In the genomic region with DNA sequence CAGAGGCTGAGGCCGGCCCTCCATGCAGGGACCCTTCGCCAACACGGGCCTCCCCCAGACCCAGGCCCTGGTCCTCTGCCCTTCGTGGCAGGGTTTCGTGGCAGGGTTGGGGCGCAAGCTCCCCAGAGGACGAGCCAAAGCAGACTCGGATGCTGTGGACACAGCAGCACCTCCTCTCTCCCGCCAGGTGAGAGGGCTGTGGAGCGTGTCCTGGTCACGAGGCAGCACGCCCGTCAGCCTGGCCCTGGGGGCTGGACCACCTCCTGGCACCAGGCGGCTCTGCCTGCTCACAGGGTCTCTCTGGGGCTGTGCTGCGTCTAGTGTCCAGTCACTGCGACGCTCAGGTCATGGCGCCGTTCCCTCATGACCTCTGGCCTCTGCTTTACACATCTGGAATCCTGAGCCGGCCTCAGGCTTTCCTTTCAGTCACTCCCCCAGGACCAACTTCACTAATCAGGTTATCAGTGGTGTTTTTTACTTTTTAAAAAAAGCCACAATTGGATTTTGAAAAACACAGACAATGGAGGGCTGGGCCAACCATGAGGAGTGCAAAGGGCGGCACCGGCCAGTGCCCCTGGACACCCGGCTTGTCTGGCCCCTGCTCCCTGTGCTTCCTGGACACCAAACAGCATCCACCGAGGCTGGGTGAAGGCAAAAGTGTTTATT, we compare ENCODE assay signal across 13 cellular contexts. TPM values are rescaled to one million over a fixed set of nuclear protein-coding genes. Genes with fewer than 3 reads are reported as not detected.
DNase-seq lines count a peak whose midpoint lies in the region; ATAC-seq, FAIRE-seq and TF ChIP-seq lines count a peak whose summit lies in the region.
"Had no signal": no experiment of that assay in that cellular context is flagged by ENCODE, and none has a peak within 500 bp of the region (broad histone marks: within the 10 kb centered on the region; RNA-seq: fewer than 3 reads in every experiment).

No MANE protein-coding gene starts in this region.

- H3K4me3 ChIP-seq in NT2/D1 (ENCODE audit: insufficient read length, low read depth) = no peak overlapping the region
- H3K4me3 ChIP-seq in H1 (ENCODE audit: extremely low read depth in 1 of 4, insufficient read depth in 2 of 4, low read depth in 3 of 4, low read length in 4 of 4) = no peak overlapping the region
- H3K4me3 ChIP-seq: body of pancreas, HAP-1, prostate gland, upper lobe of right lung had no signal

- POLR2A ChIA-PET in H1 (lab: Charles Lee; ENCODE audit: partially characterized antibody) = interaction anchor here (0.6 to 2.7 kb wide), 7 partner anchors 13 to 248 kb away, joined by 3 to 8 read pairs (median 4); no protein-coding TSS in a partner anchor

- H3K9me3 ChIP-seq in NT2/D1 (ENCODE audit: insufficient read depth, low read length) = no peaks in the 10 kb centered on the region
- no peaks in the 10 kb centered on the region for H3K9me3 ChIP-seq in H1 (ENCODE audit: insufficient read depth in 2 of 2, low read depth in 1 of 2, low read length in 1 of 2)
- H3K9me3 ChIP-seq: body of pancreas, HAP-1, prostate gland, upper lobe of right lung had no signal

- H2AK5ac ChIP-seq in H1 (ENCODE audit: low read depth, low read length) = no peak overlapping the region; the same call in 1 of the 2 replicates

- no peak overlapping the region for H3K4me2 ChIP-seq in H1 (ENCODE audit: insufficient read depth in 1 of 2, low read depth in 2 of 2, low read length in 2 of 2)

- peak overlapping the region; percentile 21 to 79 for H3K27ac Mint-ChIP-seq in activated naive CD4-positive, alpha-beta T cell treated with anti-CD3 and anti-CD28 coated beads, Interleukin-2, amount 50 U/mL, for 72 hours
- H3K27ac Mint-ChIP-seq in stimulated activated effector memory CD8-positive, alpha-beta T cell treated with anti-CD3 and anti-CD28 coated beads, Interleukin-12 subunit alpha, Interleukin-12 subunit beta, amount 100 ng/mL, for 72 hours = peak overlapping the region; percentile 71

- peaks cover 65% of the 10 kb centered on the region for H3K36me3 ChIP-seq in NT2/D1 (ENCODE audit: insufficient read depth, insufficient read length, low read length)
- no peaks in the 10 kb centered on the region for H3K36me3 ChIP-seq in H1 (ENCODE audit: control insufficient read depth in 2 of 4, insufficient read depth in 4 of 4, low read length in 3 of 4)

- H3K79me1 ChIP-seq in H1 (ENCODE audit: low read depth, low read length) = no peaks in the 10 kb centered on the region; the same call in 1 of the 2 replicates

- peak in 2 of 3 experiments; percentile 10 to 15; a peak in 2 of 4 replicates for TF ChIP-seq CTCF in H1 (IDR thresholded peaks at IDR 0.05; ENCODE audit: control extremely low read depth in 1 of 3, insufficient read depth in 1 of 3, low read depth in 1 of 3, low read length in 3 of 3)

- H3K27ac ChIP-seq in H1 (ENCODE audit: low read depth, low read length) = no peak overlapping the region
- H3K27ac ChIP-seq: body of pancreas, prostate gland, upper lobe of right lung had no signal

- H2BK12ac ChIP-seq in H1 (ENCODE audit: low read depth, low read length) = no peak overlapping the region

- no peak overlapping the region for H3K14ac ChIP-seq in H1 (ENCODE audit: insufficient read length)

- CTCF ChIA-PET in H1 (lab: Charles Lee; ENCODE audit: partially characterized antibody) = interaction anchor here (0.7 to 1.5 kb wide), 6 partner anchors 11 to 240 kb away, joined by 3 to 7 read pairs (median 4); no protein-coding TSS in a partner anchor

- peaks cover 10 to 17% of the 10 kb centered on the region in 2 experiments for H4K20me1 ChIP-seq in H1 (replicated peaks in 1 of 2; ENCODE audit: control insufficient read depth in 1 of 2, insufficient read depth in 2 of 2, low read length in 2 of 2)

- H3K36me3 Mint-ChIP-seq in activated naive CD4-positive, alpha-beta T cell treated with anti-CD3 and anti-CD28 coated beads, Interleukin-2, amount 50 U/mL, for 72 hours = peaks cover 8 to 18% of the 10 kb centered on the region in 2 donors
- peaks cover 80% of the 10 kb centered on the region for H3K36me3 Mint-ChIP-seq in stimulated activated effector memory CD8-positive, alpha-beta T cell treated with anti-CD3 and anti-CD28 coated beads, Interleukin-12 subunit alpha, Interleukin-12 subunit beta, amount 100 ng/mL, for 72 hours

- no peak overlapping the region; the same call in 1 of the 2 replicates for H4K8ac ChIP-seq in H1 (ENCODE audit: extremely low read depth, insufficient read depth, low read length)

- no peak overlapping the region for H4K91ac ChIP-seq in H1 (replicated peaks; ENCODE audit: insufficient read length, low read length)

- H3K9me3 Mint-ChIP-seq in activated naive CD4-positive, alpha-beta T cell treated with anti-CD3 and anti-CD28 coated beads, Interleukin-2, amount 50 U/mL, for 72 hours = no peaks in the 10 kb centered on the region
- H3K9me3 Mint-ChIP-seq in stimulated activated effector memory CD8-positive, alpha-beta T cell treated with anti-CD3 and anti-CD28 coated beads, Interleukin-12 subunit alpha, Interleukin-12 subunit beta, amount 100 ng/mL, for 72 hours = no peaks in the 10 kb centered on the region

- no peak overlapping the region for H2AFZ ChIP-seq in H1 (ENCODE audit: low read length)

- peaks cover 43% of the 10 kb centered on the region for H3K4me1 Mint-ChIP-seq in stimulated activated effector memory CD8-positive, alpha-beta T cell treated with anti-CD3 and anti-CD28 coated beads, Interleukin-12 subunit alpha, Interleukin-12 subunit beta, amount 100 ng/mL, for 72 hours

- no peak overlapping the region for H2BK120ac ChIP-seq in H1 (replicated peaks; ENCODE audit: low read depth, low read length)

- no peak overlapping the region for H4K5ac ChIP-seq in H1 (ENCODE audit: insufficient read length, low read depth, low read length)

- no peak for TF ChIP-seq POLR2A in H1 (IDR thresholded peaks at IDR 0.05; ENCODE audit: control extremely low read depth in 1 of 2, low read depth in 2 of 2, low read length in 2 of 2)

- no peak overlapping the region for H2BK5ac ChIP-seq in H1 (ENCODE audit: low read depth, low read length)

- H3K9ac ChIP-seq in NT2/D1 (ENCODE audit: insufficient read length, low read depth) = peak overlapping the region; percentile 26
- no peak overlapping the region for H3K9ac ChIP-seq in H1 (replicated peaks in 1 of 4; ENCODE audit: extremely low read depth in 1 of 4, low read depth in 3 of 4, low read length in 3 of 4)

- H3K4me3 Mint-ChIP-seq in stimulated activated effector memory CD8-positive, alpha-beta T cell treated with anti-CD3 and anti-CD28 coated beads, Interleukin-12 subunit alpha, Interleukin-12 subunit beta, amount 100 ng/mL, for 72 hours = no peak overlapping the region

- TF ChIP-seq RAD21 in H1 (IDR thresholded peaks at IDR 0.05 in 1 of 2, conservative IDR thresholded peaks at IDR 0.05 in 1 of 2; ENCODE audit: low read depth in 2 of 2, low read length in 2 of 2) = 0 out of 4 replicates have a peak, but pooled peaks of 1 of the 2 experiments have one; percentile 6

- peaks cover 6% of the 10 kb centered on the region; the same call in 1 of the 2 replicates for H3K23me2 ChIP-seq in H1 (ENCODE audit: low read depth, low read length)

- H3K27me3 ChIP-seq in NT2/D1 (ENCODE audit: insufficient read depth, insufficient read length) (no peaks in the 10 kb centered on the region), H1 (replicated peaks in 1 of 4; ENCODE audit: control insufficient read depth in 3 of 4, extremely low read depth in 1 of 4, insufficient read depth in 3 of 4, low read length in 3 of 4) (no peaks in the 10 kb centered on the region)
- H3K27me3 ChIP-seq: body of pancreas, upper lobe of right lung had no signal

- peaks cover 0 to 11% of the 10 kb centered on the region in 2 experiments; a peak in 2 of 4 replicates for H3K79me2 ChIP-seq in H1 (ENCODE audit: control insufficient read depth in 1 of 2, insufficient read depth in 2 of 2, low read length in 2 of 2)

- no peak overlapping the region for H2BK20ac ChIP-seq in H1 (ENCODE audit: low read length)

- H3K4me1 ChIP-seq in NT2/D1 (ENCODE audit: insufficient read depth, insufficient read length) (peaks cover 40% of the 10 kb centered on the region), H1 (replicated peaks in 1 of 4; ENCODE audit: control insufficient read depth in 3 of 4, insufficient read depth in 4 of 4, low read length in 3 of 4) (peaks cover 0 to 8% (median 3%) of the 10 kb centered on the region in 4 experiments; a peak in 2 of 7 replicates)

- 85% methylated on average over 21 of the region's 24 CpGs; no CpG with 5 or more reads in 1 of the 2 experiments for WGBS in H1 (ENCODE audit: extremely low coverage in 1 of 2, insufficient coverage in 1 of 2, insufficient read length in 1 of 2, insufficient replicate concordance in 2 of 2, low coverage in 1 of 2, low lambda C conversion rate in 2 of 2, missing lambda C conversion rate in 1 of 2), 2 experiments

- peak overlapping the region; percentile 78; the same call in 1 of the 2 replicates for H3K18ac ChIP-seq in H1 (ENCODE audit: extremely low read depth, low read length)

- ATAC-seq in activated naive CD4-positive, alpha-beta T cell treated with anti-CD3 and anti-CD28 coated beads, Interleukin-2, amount 50 U/mL, for 72 hours = no peak
- no peak for ATAC-seq in stimulated activated effector memory CD8-positive, alpha-beta T cell treated with anti-CD3 and anti-CD28 coated beads, Interleukin-12 subunit alpha, Interleukin-12 subunit beta, amount 100 ng/mL, for 72 hours
- ATAC-seq in GM19023 (IDR thresholded peaks at IDR 0.05; ENCODE audit: unreplicated experiment) = no peak
- ATAC-seq: body of pancreas, upper lobe of right lung had no signal

- H3K56ac ChIP-seq in H1 (replicated peaks; ENCODE audit: insufficient read length, low read depth, low read length) = no peak overlapping the region

- no peak overlapping the region for H3K4ac ChIP-seq in H1 (replicated peaks; ENCODE audit: insufficient read length, low read depth, low read length)

- no peak for FAIRE-seq in H1 (lab: Jason Lieb, UNC)

- H3K23ac ChIP-seq in H1 (ENCODE audit: insufficient read length) = no peak overlapping the region

- H2BK15ac ChIP-seq in H1 (ENCODE audit: low read length) = no peak overlapping the region

- DNase-seq in activated naive CD4-positive, alpha-beta T cell treated with anti-CD3 and anti-CD28 coated beads, Interleukin-2, amount 50 U/mL, for 72 hours (ENCODE audit: low spot score in 2 of 2) = no peak
- no peak for DNase-seq in activated naive CD4-positive, alpha-beta T cell treated with Interleukin-2 at 50 U/mL for 16 hours
- DNase-seq in NT2/D1 (ENCODE audit: low read depth, low spot score) (no peak), H1 (ENCODE audit: low read depth in 1 of 2, low spot score in 2 of 2) (no peak), HK-2 (ENCODE audit: unreplicated experiment) (no peak)
- no peak for DNase-seq in stimulated activated effector memory CD8-positive, alpha-beta T cell treated with anti-CD3 and anti-CD28 coated beads, Interleukin-12 subunit alpha, Interleukin-12 subunit beta, amount 100 ng/mL, for 72 hours (ENCODE audit: low spot score in 2 of 2)
- no peak for DNase-seq in stimulated activated CD4-positive, alpha-beta T cell treated with anti-CD3 and anti-CD28 coated beads, Interleukin-2, amount 100 ng/mL, for 24 hours
- DNase-seq: activated CD4-positive, CD25-positive, alpha-beta regulatory T cell treated with anti-CD3 and anti-CD28 coated beads, Interleukin-2, amount 50 U/mL, for 72 hours; body of pancreas; upper lobe of right lung had no signal

- no peak for TF ChIP-seq EP300 in H1 (IDR thresholded peaks at IDR 0.05; ENCODE audit: borderline replicate concordance in 1 of 2, low read depth in 2 of 2, low read length in 2 of 2)

RNA-seq across cellular contexts. Expression of a gene that starts 5.4 kb away (rescaled TPM):
- total RNA-seq in activated naive CD4-positive, alpha-beta T cell treated with anti-CD3 and anti-CD28 coated beads, Interleukin-2, amount 50 U/mL, for 72 hours = 10 to 100 TPM; 50.1 to 52.5 TPM
- total RNA-seq in H1 (2021; fragmentation: NEBNext Ultra II Directional; extraction: Animal tissue kit (Norgen Biotek cat#: 25700)) = 48.9 and 60.2 TPM in 2 replicates
- polyA plus RNA-seq in H1 (2011; rRNA removed) = 91.1 and 95.6 TPM in 2 replicates
- polyA plus RNA-seq in H1 (2011; cell fraction: cytosol; rRNA removed) = 88.1 TPM
- 56.3 TPM for polyA plus RNA-seq in H1 (2011; cell fraction: nucleus; rRNA removed)
- 123 to 151 TPM (median 134 TPM) in 4 replicates for polyA plus RNA-seq in H1 (2012, experiment 1 of 2)
- polyA plus RNA-seq in H1 (2012, experiment 2 of 2) = 129 TPM
- 160 TPM for polyA plus RNA-seq in H1 (2013, experiment 1 of 2)
- 163 TPM for polyA plus RNA-seq in H1 (2013, experiment 2 of 2)
- 7.2 and 14.2 TPM in 2 replicates for polyA minus RNA-seq in H1 (2011; rRNA and poly(A)+ RNA removed)
- polyA minus RNA-seq in H1 (2011; cell fraction: cytosol; rRNA and poly(A)+ RNA removed) = 20.0 TPM
- polyA minus RNA-seq in H1 (2011; cell fraction: nucleus; rRNA and poly(A)+ RNA removed) = 21.6 TPM

RNA-seq across cellular contexts. Expression of a gene that starts 5.6 kb away (rescaled TPM):
- total RNA-seq in activated naive CD4-positive, alpha-beta T cell treated with anti-CD3 and anti-CD28 coated beads, Interleukin-2, amount 50 U/mL, for 72 hours = 10 to 100 TPM; 23.2 to 38.7 TPM
- 22.9 and 26.0 TPM in 2 replicates for total RNA-seq in H1 (2021; fragmentation: NEBNext Ultra II Directional; extraction: Animal tissue kit (Norgen Biotek cat#: 25700))
- 28.0 and 59.8 TPM in 2 replicates for polyA plus RNA-seq in H1 (2011; rRNA removed)
- polyA plus RNA-seq in H1 (2011; cell fraction: cytosol; rRNA removed) = 31.4 TPM
- 172 TPM for polyA plus RNA-seq in H1 (2011; cell fraction: nucleus; rRNA removed)
- polyA plus RNA-seq in H1 (2012, experiment 1 of 2) = 16.6 to 27.7 TPM (median 21.3 TPM) in 4 replicates
- polyA plus RNA-seq in H1 (2012, experiment 2 of 2) = 14.6 TPM
- 24.1 TPM for polyA plus RNA-seq in H1 (2013, experiment 1 of 2)
- polyA plus RNA-seq in H1 (2013, experiment 2 of 2) = 19.1 TPM
- polyA minus RNA-seq in H1 (2011; rRNA and poly(A)+ RNA removed) = 7.9 and 10.5 TPM in 2 replicates
- polyA minus RNA-seq in H1 (2011; cell fraction: cytosol; rRNA and poly(A)+ RNA removed) = 19.7 TPM
- polyA minus RNA-seq in H1 (2011; cell fraction: nucleus; rRNA and poly(A)+ RNA removed) = 44.0 TPM

RNA-seq across cellular contexts. Expression of a gene that starts 21.7 kb away (rescaled TPM):
- total RNA-seq in activated naive CD4-positive, alpha-beta T cell treated with anti-CD3 and anti-CD28 coated beads, Interleukin-2, amount 50 U/mL, for 72 hours = 10 to 100 TPM; 10.0 to 14.6 TPM
- 22.5 and 23.2 TPM in 2 replicates for total RNA-seq in H1 (2021; fragmentation: NEBNext Ultra II Directional; extraction: Animal tissue kit (Norgen Biotek cat#: 25700))
- 5.9 and 11.5 TPM in 2 replicates for polyA plus RNA-seq in H1 (2011; rRNA removed)
- 19.5 TPM for polyA plus RNA-seq in H1 (2011; cell fraction: cytosol; rRNA removed)
- 51.9 TPM for polyA plus RNA-seq in H1 (2011; cell fraction: nucleus; rRNA removed)
- 12.1 to 30.1 TPM (median 26.5 TPM) in 4 replicates for polyA plus RNA-seq in H1 (2012, experiment 1 of 2)
- 11.9 TPM for polyA plus RNA-seq in H1 (2012, experiment 2 of 2)
- polyA plus RNA-seq in H1 (2013, experiment 1 of 2) = 11.2 TPM
- polyA plus RNA-seq in H1 (2013, experiment 2 of 2) = 10.1 TPM
- 3.9 and 4.0 TPM in 2 replicates for polyA minus RNA-seq in H1 (2011; rRNA and poly(A)+ RNA removed)
- 13.9 TPM for polyA minus RNA-seq in H1 (2011; cell fraction: cytosol; rRNA and poly(A)+ RNA removed)
- 14.3 TPM for polyA minus RNA-seq in H1 (2011; cell fraction: nucleus; rRNA and poly(A)+ RNA removed)

RNA-seq across cellular contexts. Expression of a gene that starts 50.6 kb away (rescaled TPM):
- total RNA-seq in activated naive CD4-positive, alpha-beta T cell treated with anti-CD3 and anti-CD28 coated beads, Interleukin-2, amount 50 U/mL, for 72 hours = 10 to 100 TPM; 19.9 to 72.0 TPM
- total RNA-seq in H1 (2021; fragmentation: NEBNext Ultra II Directional; extraction: Animal tissue kit (Norgen Biotek cat#: 25700)) = 35.7 and 41.0 TPM in 2 replicates
- polyA plus RNA-seq in H1 (2011; rRNA removed) = 26.4 and 44.4 TPM in 2 replicates
- polyA plus RNA-seq in H1 (2011; cell fraction: cytosol; rRNA removed) = 26.3 TPM
- polyA plus RNA-seq in H1 (2011; cell fraction: nucleus; rRNA removed) = 76.9 TPM
- polyA plus RNA-seq in H1 (2012, experiment 1 of 2) = 24.8 to 37.5 TPM (median 34.7 TPM) in 4 replicates
- 22.5 TPM for polyA plus RNA-seq in H1 (2012, experiment 2 of 2)
- 29.8 TPM for polyA plus RNA-seq in H1 (2013, experiment 1 of 2)
- polyA plus RNA-seq in H1 (2013, experiment 2 of 2) = 28.9 TPM
- 35.9 and 40.0 TPM in 2 replicates for polyA minus RNA-seq in H1 (2011; rRNA and poly(A)+ RNA removed)
- polyA minus RNA-seq in H1 (2011; cell fraction: cytosol; rRNA and poly(A)+ RNA removed) = 38.1 TPM
- 47.8 TPM for polyA minus RNA-seq in H1 (2011; cell fraction: nucleus; rRNA and poly(A)+ RNA removed)
